11 cellular contexts compared by ENCODE assay signal in the genomic region with DNA sequence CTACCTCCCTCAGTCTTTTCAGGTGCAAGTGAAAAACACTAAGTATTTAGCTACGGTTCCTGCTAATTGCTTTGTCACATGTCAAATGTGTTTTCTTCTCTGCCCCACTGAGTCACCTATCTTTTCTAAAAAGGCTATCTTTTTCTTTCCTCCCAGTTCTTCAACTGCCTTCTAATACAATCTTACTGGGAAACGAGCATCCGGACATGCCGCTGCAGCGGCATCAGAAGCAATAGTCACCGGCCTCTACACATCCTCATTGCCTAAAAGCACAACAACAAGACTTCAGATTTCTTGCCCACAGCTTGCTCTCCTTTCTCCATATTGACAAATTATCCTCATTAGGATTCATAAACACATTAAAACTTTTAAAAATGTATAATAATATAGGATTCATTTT. TPM values are rescaled to one million over a fixed set of nuclear protein-coding genes. Genes with fewer than 3 reads are reported as not detected.
DNase-seq lines count a peak whose midpoint lies in the region; FAIRE-seq and TF ChIP-seq lines count a peak whose summit lies in the region.
"Had no signal": no experiment of that assay in that cellular context is flagged by ENCODE, and none has a peak within 500 bp of the region (broad histone marks: within the 10 kb centered on the region; RNA-seq: fewer than 3 reads in every experiment).

No MANE protein-coding gene starts in this region.

- no peaks in the 10 kb centered on the region for H3K36me3 ChIP-seq in endodermal cell (ENCODE audit: control insufficient read depth, insufficient read depth, low read length)
- H3K36me3 ChIP-seq in prostate gland, result no peaks in the 10 kb centered on the region
- H3K36me3 ChIP-seq: colonic mucosa had no signal

- TF ChIP-seq POLR2A in prostate gland (IDR thresholded peaks at IDR 0.05), result no peak

- H3K4me3 ChIP-seq in endodermal cell (ENCODE audit: low read length) (peak overlapping the region; percentile 54), prostate gland (peak overlapping the region; percentile 64 to 67)

- peak; percentile 61 for DNase-seq in Ammon's horn (ENCODE audit: low spot score)
- peak; percentile 9 for DNase-seq in NCI-H345 (lab: John Stamatoyannopoulos, UW)
- no peak for DNase-seq in endodermal cell
- DNase-seq in prostate gland (ENCODE audit: low spot score), result no peak
- no peak for DNase-seq in activated CD4-positive, alpha-beta memory T cell treated with anti-CD3 and anti-CD28 coated beads, Interleukin-2, amount 10 ng/mL, durations not matched to agents 7 days and 5 days
- no peak for DNase-seq in activated naive CD4-positive, alpha-beta T cell (lab: John Stamatoyannopoulos, UW)
- DNase-seq in SHP77 treated with DMSO at 0.1 percent for 48 hours (lab: John Stamatoyannopoulos, UW), result no peak
- no peak for DNase-seq in RCC 7860 (ENCODE audit: low spot score)
- DNase-seq: colonic mucosa, DMS79 treated with DMSO at 0.1 percent for 48 hours had no signal

- H3K9me3 ChIP-seq in endodermal cell (ENCODE audit: control insufficient read depth, low read length) (no peaks in the 10 kb centered on the region), prostate gland (no peaks in the 10 kb centered on the region)
- H3K9me3 ChIP-seq: colonic mucosa had no signal

- no peak overlapping the region for H3K27ac Mint-ChIP-seq in endodermal cell
- no peak overlapping the region for H3K27ac Mint-ChIP-seq in activated CD4-positive, alpha-beta memory T cell treated with anti-CD3 and anti-CD28 coated beads, Interleukin-2, amount 10 ng/mL, durations not matched to agents 7 days and 5 days
- H3K27ac Mint-ChIP-seq: naive thymus-derived CD8-positive, alpha-beta T cell had no signal

- TF ChIP-seq CTCF in endodermal cell (conservative IDR thresholded peaks at IDR 0.05), result no peak
- no peak for TF ChIP-seq CTCF in prostate gland (IDR thresholded peaks at IDR 0.05)

- H3K4me1 ChIP-seq in endodermal cell (ENCODE audit: control insufficient read depth, insufficient read depth, low read length), result peaks cover 5% of the 10 kb centered on the region
- H3K4me1 ChIP-seq in prostate gland (replicated peaks), result no peaks in the 10 kb centered on the region
- H3K4me1 ChIP-seq: colonic mucosa had no signal

- H3K36me3 Mint-ChIP-seq in endodermal cell (ENCODE audit: low read depth), result no peaks in the 10 kb centered on the region
- H3K36me3 Mint-ChIP-seq in activated CD4-positive, alpha-beta memory T cell treated with anti-CD3 and anti-CD28 coated beads, Interleukin-2, amount 10 ng/mL, durations not matched to agents 7 days and 5 days (ENCODE audit: low read depth), result no peaks in the 10 kb centered on the region
- H3K36me3 Mint-ChIP-seq: naive thymus-derived CD8-positive, alpha-beta T cell had no signal

- H3K27me3 ChIP-seq in endodermal cell (ENCODE audit: control insufficient read depth, insufficient read depth, low read length, poor library complexity, severe bottlenecking), result peaks cover 43% of the 10 kb centered on the region
- no peaks in the 10 kb centered on the region for H3K27me3 ChIP-seq in prostate gland (replicated peaks; ENCODE audit: insufficient read depth)

- peaks cover 21% of the 10 kb centered on the region for H3K27me3 Mint-ChIP-seq in endodermal cell (ENCODE audit: insufficient read depth)
- peaks cover 32% of the 10 kb centered on the region for H3K27me3 Mint-ChIP-seq in activated CD4-positive, alpha-beta memory T cell treated with anti-CD3 and anti-CD28 coated beads, Interleukin-2, amount 10 ng/mL, durations not matched to agents 7 days and 5 days

- H3K4me3 Mint-ChIP-seq in endodermal cell, result no peak overlapping the region
- no peak overlapping the region for H3K4me3 Mint-ChIP-seq in activated CD4-positive, alpha-beta memory T cell treated with anti-CD3 and anti-CD28 coated beads, Interleukin-2, amount 10 ng/mL, durations not matched to agents 7 days and 5 days
- H3K4me3 Mint-ChIP-seq: naive thymus-derived CD8-positive, alpha-beta T cell had no signal

- H3K9ac ChIP-seq in endodermal cell (ENCODE audit: extremely low read depth, low read length, poor library complexity, severe bottlenecking), result no peak overlapping the region

- no peak overlapping the region for H3K27ac ChIP-seq in endodermal cell (ENCODE audit: low read depth, low read length)
- no peak overlapping the region for H3K27ac ChIP-seq in prostate gland
- H3K27ac ChIP-seq: colonic mucosa had no signal

- intact Hi-C loops in prostate gland (cut with DNase I), result loop anchor here (10.0 kb wide), 2 partner anchors 1304 to 1574 kb away; no protein-coding TSS in a partner anchor

- CTCF ChIA-PET in activated CD4-positive, alpha-beta memory T cell treated with anti-CD3 and anti-CD28 coated beads, Interleukin-2, amount 10 ng/mL, durations not matched to agents 7 days and 5 days (lab: Charles Lee), result no interaction called here

- WGBS in endodermal cell (ENCODE audit: insufficient coverage in 1 of 2, insufficient read length in 1 of 2), 2 experiments, result 0 to 15% methylated on average over 1 to 6 of the region's 6 CpGs
- 16% methylated on average over 6 of the region's 6 CpGs for WGBS in prostate gland

- POLR2A ChIA-PET in activated CD4-positive, alpha-beta memory T cell treated with anti-CD3 and anti-CD28 coated beads, Interleukin-2, amount 10 ng/mL, durations not matched to agents 7 days and 5 days (lab: Charles Lee), result no interaction called here

- no peak for FAIRE-seq in RCC 7860 (lab: Jason Lieb, UNC)

- peaks cover 16% of the 10 kb centered on the region for H3K4me1 Mint-ChIP-seq in endodermal cell
- peaks cover 7% of the 10 kb centered on the region for H3K4me1 Mint-ChIP-seq in activated CD4-positive, alpha-beta memory T cell treated with anti-CD3 and anti-CD28 coated beads, Interleukin-2, amount 10 ng/mL, durations not matched to agents 7 days and 5 days

- H3K9me3 Mint-ChIP-seq in endodermal cell, result no peaks in the 10 kb centered on the region
- H3K9me3 Mint-ChIP-seq in activated CD4-positive, alpha-beta memory T cell treated with anti-CD3 and anti-CD28 coated beads, Interleukin-2, amount 10 ng/mL, durations not matched to agents 7 days and 5 days, result no peaks in the 10 kb centered on the region
- H3K9me3 Mint-ChIP-seq: naive thymus-derived CD8-positive, alpha-beta T cell had no signal

RNA-seq across cellular contexts. Expression of a gene that starts 1.2 kb away (rescaled TPM):
- total RNA-seq in endodermal cell (1 to 10 TPM in 1 of 2 donors, under 1 TPM in 1; 0.95 to 1.8 TPM), prostate gland (1 to 10 TPM; 1.8 to 5.5 TPM)
- polyA plus RNA-seq in endodermal cell (2013, experiment 1 of 2), result 4.3 TPM
- 3.9 TPM for polyA plus RNA-seq in endodermal cell (2013, experiment 2 of 2)
- total RNA-seq in activated CD4-positive, alpha-beta memory T cell treated with anti-CD3 and anti-CD28 coated beads, Interleukin-2, amount 10 ng/mL, durations not matched to agents 7 days and 5 days, result under 1 TPM in 1 of 2 experiments, not detected in 1; 0.05 TPM

Comparison
In these comparisons a context has a peak if more than half of its experiments do, and no peak if none do; other contexts are left out.
1. DNase-seq: peak in Ammon's horn (single experiment) and NCI-H345 (single experiment); none in endodermal cell (single experiment), prostate gland (single experiment), activated CD4-positive, alpha-beta memory T cell treated with anti-CD3 and anti-CD28 coated beads, Interleukin-2, amount 10 ng/mL, durations not matched to agents 7 days and 5 days (single experiment), activated naive CD4-positive, alpha-beta T cell (0 of 4), SHP77 treated with DMSO at 0.1 percent for 48 hours (single experiment) and RCC 7860 (single experiment).